Comparison of ENCODE assay signal across 1 cellular context in genomic region chr12:69947123-69947522, GRCh38.
TF ChIP-seq lines count a peak whose summit lies in the region.

No MANE protein-coding gene starts in this region.

TF ChIP-seq in HEK293, 187 proteins besides CTCF, POLR2A, EP300 and RAD21 (continued from another document):
- TF ChIP-seq ZNF639 (tag by site-specific recombination; IDR thresholded peaks at IDR 0.05): no peak
